ENCODE assay signal across 8 cellular contexts in genomic region chr4:121712001-121712655, GRCh38. TPM values are rescaled to one million over a fixed set of nuclear protein-coding genes. Genes with fewer than 3 reads are reported as not detected.
DNase-seq lines count a peak whose midpoint lies in the region; ATAC-seq and TF ChIP-seq lines count a peak whose summit lies in the region.

No MANE protein-coding gene starts in this region.

- peak overlapping the region; percentile 62 for H3K4me3 Mint-ChIP-seq in dendritic cell treated with granulocyte-macrophage colony-stimulating factor and Interleukin-4, amounts not matched to agents 40 ng/mL and 50 ng/mL, for 4 days
- peak overlapping the region; percentile 56 for H3K4me3 Mint-ChIP-seq in neural crest cell

- H3K9me3 Mint-ChIP-seq in dendritic cell treated with granulocyte-macrophage colony-stimulating factor and Interleukin-4, amounts not matched to agents 40 ng/mL and 50 ng/mL, for 4 days: no peaks in the 10 kb centered on the region
- no peaks in the 10 kb centered on the region for H3K9me3 Mint-ChIP-seq in neural crest cell

- DNase-seq in BE2C (no peak), neural crest cell (ENCODE audit: low read depth, low spot score) (no peak), Kasumi-1 (lab: John Stamatoyannopoulos, UW) (no peak), NCI-H446 (lab: John Stamatoyannopoulos, UW) (no peak)

- H3K9me3 ChIP-seq in BE2C: no peaks in the 10 kb centered on the region

- intact Hi-C loops in dendritic cell treated with granulocyte-macrophage colony-stimulating factor and Interleukin-4, amounts not matched to agents 40 ng/mL and 50 ng/mL, for 4 days (cut with micrococcal nuclease): no loop called here

- TF ChIP-seq CTCF in BE2C (IDR thresholded peaks at IDR 0.05; ENCODE audit: low read depth, low read length) (no peak), neural crest cell (conservative IDR thresholded peaks at IDR 0.05) (no peak)

- ATAC-seq in HG02884 (IDR thresholded peaks at IDR 0.05; ENCODE audit: unreplicated experiment) (peak; percentile 11), GM18861 (IDR thresholded peaks at IDR 0.05; ENCODE audit: unreplicated experiment) (no peak), GM21737 (IDR thresholded peaks at IDR 0.05; ENCODE audit: unreplicated experiment) (no peak)

- peaks cover 34% of the 10 kb centered on the region for H3K27me3 Mint-ChIP-seq in dendritic cell treated with granulocyte-macrophage colony-stimulating factor and Interleukin-4, amounts not matched to agents 40 ng/mL and 50 ng/mL, for 4 days
- H3K27me3 Mint-ChIP-seq in neural crest cell (ENCODE audit: low read depth): no peaks in the 10 kb centered on the region

- no peaks in the 10 kb centered on the region; the same call in none of the 2 replicates for H3K4me1 ChIP-seq in BE2C

- peaks cover 8% of the 10 kb centered on the region for H3K4me1 Mint-ChIP-seq in dendritic cell treated with granulocyte-macrophage colony-stimulating factor and Interleukin-4, amounts not matched to agents 40 ng/mL and 50 ng/mL, for 4 days (ENCODE audit: low read depth)
- peaks cover 17% of the 10 kb centered on the region for H3K4me1 Mint-ChIP-seq in neural crest cell

- H3K36me3 Mint-ChIP-seq in dendritic cell treated with granulocyte-macrophage colony-stimulating factor and Interleukin-4, amounts not matched to agents 40 ng/mL and 50 ng/mL, for 4 days (ENCODE audit: low read depth): no peaks in the 10 kb centered on the region
- no peaks in the 10 kb centered on the region for H3K36me3 Mint-ChIP-seq in neural crest cell (ENCODE audit: low read depth)

- peak overlapping the region; percentile 49 for H3K4me3 ChIP-seq in BE2C (ENCODE audit: low read depth, low read length)

- no peaks in the 10 kb centered on the region for H3K36me3 ChIP-seq in BE2C

- no peak overlapping the region for H3K27ac Mint-ChIP-seq in dendritic cell treated with granulocyte-macrophage colony-stimulating factor and Interleukin-4, amounts not matched to agents 40 ng/mL and 50 ng/mL, for 4 days
- peak overlapping the region; percentile 84 for H3K27ac Mint-ChIP-seq in neural crest cell (ENCODE audit: unreplicated experiment)

- no peaks in the 10 kb centered on the region for H3K27me3 ChIP-seq in BE2C

RNA-seq across cellular contexts. Expression of gene ANXA5, which starts 15.3 kb away (rescaled TPM):
- polyA plus RNA-seq in BE2C (2012; ENCODE audit: insufficient read depth, insufficient read length, low read depth): 58.4 TPM
- total RNA-seq in neural crest cell: 143 and 153 TPM in 2 replicates

RNA-seq across cellular contexts. Expression of gene SMIM43, which starts 52.8 kb away (rescaled TPM):
- polyA plus RNA-seq in BE2C (2012; ENCODE audit: insufficient read depth, insufficient read length, low read depth): not detected
- total RNA-seq in neural crest cell: 0.25 and 0.51 TPM in 2 replicates
